ENCODE assay signal across 14 cellular contexts in the genomic region with DNA sequence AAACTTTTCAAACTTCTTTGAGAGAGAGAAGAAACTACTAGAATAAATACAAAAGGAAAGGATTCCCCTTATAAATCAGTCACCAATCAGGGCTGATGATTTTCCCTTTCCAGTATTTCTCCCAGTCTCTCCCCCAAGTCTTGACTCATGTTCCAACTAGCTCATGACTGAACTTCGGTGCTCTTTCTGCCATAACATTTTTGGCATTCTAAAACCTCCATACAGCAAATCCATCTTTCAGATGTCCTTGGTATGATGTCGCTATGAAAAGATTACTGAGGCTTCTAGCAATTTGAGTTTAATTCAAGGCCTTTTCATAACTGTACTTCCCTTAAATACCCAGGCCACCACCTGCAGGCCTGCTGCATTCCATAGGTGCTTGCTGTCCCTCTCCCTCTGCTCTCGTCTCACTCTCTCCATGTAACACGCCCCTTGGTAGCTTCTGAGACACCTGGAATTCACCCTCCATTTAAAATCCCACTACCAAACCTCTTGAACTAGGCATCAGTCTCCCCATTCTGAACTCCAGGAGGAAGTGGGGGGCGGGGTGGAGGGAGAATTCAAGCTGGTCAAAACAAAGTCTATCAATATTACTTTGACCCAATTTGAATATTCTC. TPM values are rescaled to one million over a fixed set of nuclear protein-coding genes. Genes with fewer than 3 reads are reported as not detected.
DNase-seq lines count a peak whose midpoint lies in the region; ATAC-seq and TF ChIP-seq lines count a peak whose summit lies in the region.
"Had no signal": no experiment of that assay in that cellular context is flagged by ENCODE, and none has a peak within 500 bp of the region (broad histone marks: within the 10 kb centered on the region; RNA-seq: fewer than 3 reads in every experiment).

No MANE protein-coding gene starts in this region.

- no peak for TF ChIP-seq CTCF in BJ (IDR thresholded peaks at IDR 0.05; ENCODE audit: insufficient read depth, low read depth, low read length)
- TF ChIP-seq CTCF in IMR-90 (conservative IDR thresholded peaks at IDR 0.05; ENCODE audit: low read depth, low read length): no peak
- no peak for TF ChIP-seq CTCF in dorsolateral prefrontal cortex (IDR thresholded peaks at IDR 0.05 in 54 of 56, conservative IDR thresholded peaks at IDR 0.05 in 2 of 56; ENCODE audit: low read depth in 1 of 56, partially characterized antibody in 56 of 56)
- no peak for TF ChIP-seq CTCF in nephron progenitor cell (IDR thresholded peaks at IDR 0.05)

- peak overlapping the region; percentile 99 for H3K4me2 ChIP-seq in IMR-90 (ENCODE audit: low read depth, low read length)

- dilution Hi-C loops in IMR-90 (cut with HindIII; ENCODE audit: low sequenced_read_pairs, unreplicated experiment): no loop called here

- H3K9ac ChIP-seq in IMR-90 (ENCODE audit: low read depth, low read length): no peak overlapping the region

- no peak overlapping the region for H3K14ac ChIP-seq in IMR-90 (replicated peaks; ENCODE audit: low read depth, low read length)

- H3K4me1 ChIP-seq in IMR-90 (ENCODE audit: control insufficient read depth, insufficient read depth, low read length): peaks cover 5% of the 10 kb centered on the region

- no peak overlapping the region for H2AK9ac ChIP-seq in IMR-90 (replicated peaks; ENCODE audit: low read depth, low read length, poor library complexity)

- ATAC-seq in IMR-90 (ENCODE audit: low read depth) (peak; percentile 8; the same call in 1 of the 2 replicates), GM21390 (IDR thresholded peaks at IDR 0.05; ENCODE audit: unreplicated experiment) (no peak), HG03175 (IDR thresholded peaks at IDR 0.05; ENCODE audit: unreplicated experiment) (no peak)
- ATAC-seq: left lobe of liver had no signal

- peaks cover 25% of the 10 kb centered on the region for H3K4me1 Mint-ChIP-seq in nephron progenitor cell

- peak overlapping the region; percentile 55; the same call in 1 of the 2 replicates for H4K5ac ChIP-seq in IMR-90 (ENCODE audit: low read depth, low read length)

- H2BK15ac ChIP-seq in IMR-90 (ENCODE audit: low read depth, low read length): no peak overlapping the region

- H3K27me3 ChIP-seq in BJ (ENCODE audit: control insufficient read depth, insufficient read depth, low read length): no peaks in the 10 kb centered on the region
- no peaks in the 10 kb centered on the region for H3K27me3 ChIP-seq in IMR-90 (ENCODE audit: control insufficient read depth, insufficient read depth, low read length)
- H3K27me3 ChIP-seq in dorsolateral prefrontal cortex: no peaks in the 10 kb centered on the region

- no peak overlapping the region for H3K56ac ChIP-seq in IMR-90 (ENCODE audit: extremely low read depth, insufficient read depth, low read length)

- peak overlapping the region; percentile 59 for H2BK5ac ChIP-seq in IMR-90 (ENCODE audit: low read depth, low read length, poor library complexity, severe bottlenecking)

- TF ChIP-seq RAD21 in IMR-90 (IDR thresholded peaks at IDR 0.05; ENCODE audit: low read length): no peak

- H4K8ac ChIP-seq in IMR-90 (ENCODE audit: low read depth in 2 of 2, low read length in 2 of 2): peak overlapping the region in 1 of 2 experiments; percentile 22; a peak in 1 of 4 replicates

- DNase-seq in BJ (ENCODE audit: low read depth) (peak; percentile 24), IMR-90 (peak; percentile 80), dorsolateral prefrontal cortex (no peak), nephron progenitor cell (no peak), NCI-H82 treated with DMSO at 0.1 percent for 48 hours (lab: John Stamatoyannopoulos, UW; ENCODE audit: unreplicated experiment) (no peak), SKM-1 treated with dmso at 0.1 percent for 144 hours (lab: John Stamatoyannopoulos, UW; ENCODE audit: unreplicated experiment) (no peak)
- DNase-seq: activated CD4-positive, alpha-beta T cell treated with anti-CD3 and anti-CD28 coated beads, Interleukin-2, amount 50 U/mL, for 1 hour; activated naive CD4-positive, alpha-beta T cell treated with anti-CD3 and anti-CD28 coated beads, Interleukin-2, amount 10 ng/mL, durations not matched to agents 7 days and 5 days; COR-L47; NCI-H1694 had no signal

- in situ Hi-C loops in IMR-90 (cut with MboI; ENCODE audit: low sequenced_read_pairs): no loop called here

- peak overlapping the region; percentile 42; the same call in 1 of the 2 replicates for H3K4ac ChIP-seq in IMR-90 (ENCODE audit: low read depth, low read length)

- H3K4me3 Mint-ChIP-seq in nephron progenitor cell: peak overlapping the region; percentile 96
- H3K4me3 Mint-ChIP-seq: activated naive CD4-positive, alpha-beta T cell treated with anti-CD3 and anti-CD28 coated beads, Interleukin-2, amount 10 ng/mL, durations not matched to agents 7 days and 5 days had no signal

- intact Hi-C loops in IMR-90 (cut with micrococcal nuclease) (loop anchor here (5.0 to 10.0 kb wide), 5 partner anchors 82 to 1170 kb away; no protein-coding TSS in a partner anchor), dorsolateral prefrontal cortex (cut with DNase I) (loop anchor here in 1 of 2 donors (5.0 to 10.0 kb wide), 3 partner anchors 103 to 380 kb away; no protein-coding TSS in a partner anchor)

- peak overlapping the region; percentile 22 for H3K18ac ChIP-seq in IMR-90 (ENCODE audit: low read depth, low read length)

- H3K4me3 ChIP-seq in BJ (ENCODE audit: low read depth, low read length): peak overlapping the region; percentile 20
- peak overlapping the region; percentile 75 for H3K4me3 ChIP-seq in IMR-90 (ENCODE audit: insufficient read depth, low read depth, low read length)
- H3K4me3 ChIP-seq in dorsolateral prefrontal cortex: peak overlapping the region in 34 of 59 donors; percentile 58 to 87 (median 79)

- peaks cover 12 to 39% of the 10 kb centered on the region in 2 experiments for H3K79me1 ChIP-seq in IMR-90 (ENCODE audit: low read depth in 1 of 2, low read length in 2 of 2)

- peaks cover 19% of the 10 kb centered on the region for H3K27me3 Mint-ChIP-seq in nephron progenitor cell (ENCODE audit: low read depth, poor library complexity)

- no peak overlapping the region for H2BK20ac ChIP-seq in IMR-90 (ENCODE audit: low read depth, low read length)

- BruUV-seq in IMR-90 (replicated peaks; lab: Mats Ljungman, UMichigan): no TSS peak

- peak overlapping the region; percentile 16; the same call in 1 of the 2 replicates for H3K27ac ChIP-seq in IMR-90 (ENCODE audit: insufficient read depth, low read length)
- no peak overlapping the region for H3K27ac ChIP-seq in dorsolateral prefrontal cortex
- H3K27ac ChIP-seq: RWPE1 had no signal

- no CpG with 5 or more reads among the region's 5 CpGs for WGBS in IMR-90 (ENCODE audit: extremely low coverage in 2 of 2, insufficient read length in 1 of 2), 2 experiments

- peaks cover 17% of the 10 kb centered on the region; the same call in 1 of the 2 replicates for H4K20me1 ChIP-seq in IMR-90 (ENCODE audit: insufficient read depth, low read length)

- POLR2A ChIA-PET in BJ (lab: Charles Lee): no interaction called here
- POLR2A ChIA-PET in IMR-90 (lab: Charles Lee; ENCODE audit: unreplicated experiment): no interaction called here

- peak overlapping the region; percentile 27; the same call in 1 of the 2 replicates for H2AK5ac ChIP-seq in IMR-90 (ENCODE audit: low read depth, low read length)

- H3K9me3 Mint-ChIP-seq in nephron progenitor cell: no peaks in the 10 kb centered on the region
- H3K9me3 Mint-ChIP-seq: activated naive CD4-positive, alpha-beta T cell treated with anti-CD3 and anti-CD28 coated beads, Interleukin-2, amount 10 ng/mL, durations not matched to agents 7 days and 5 days had no signal

- TF ChIP-seq POLR2A in IMR-90 (IDR thresholded peaks at IDR 0.05; ENCODE audit: low read depth, low read length): no peak

- peak overlapping the region; percentile 56 for H4K91ac ChIP-seq in IMR-90 (ENCODE audit: insufficient read depth, low read depth, low read length)

- CTCF ChIA-PET in BJ (lab: Yijun Ruan, JAX): interaction anchor here (0.6 to 1.1 kb wide), 4 partner anchors 19 to 500 kb away, joined by 3 to 7 read pairs (median 3); no protein-coding TSS in a partner anchor
- CTCF ChIA-PET in IMR-90 (lab: Yijun Ruan, JAX): interaction anchor here (0.6 kb wide), 1 partner anchor 290 kb away, joined by 3 read pairs; no protein-coding TSS in a partner anchor

- no peaks in the 10 kb centered on the region for H3K9me3 ChIP-seq in IMR-90 (ENCODE audit: control insufficient read depth, insufficient read depth, low read length)

- H3K23ac ChIP-seq in IMR-90 (ENCODE audit: low read depth, low read length): peak overlapping the region; percentile 49; the same call in 1 of the 2 replicates

- peaks cover 9% of the 10 kb centered on the region for H3K9me1 ChIP-seq in IMR-90 (ENCODE audit: insufficient read depth, low read length)

- no peak overlapping the region for H2AFZ ChIP-seq in IMR-90 (replicated peaks; ENCODE audit: low read length, poor library complexity)

- no peaks in the 10 kb centered on the region for H3K36me3 ChIP-seq in BJ (ENCODE audit: control insufficient read depth, insufficient read depth, low read length)
- no peaks in the 10 kb centered on the region for H3K36me3 ChIP-seq in IMR-90 (ENCODE audit: control insufficient read depth, insufficient read depth, low read length)

- no peaks in the 10 kb centered on the region for H3K36me3 Mint-ChIP-seq in nephron progenitor cell (ENCODE audit: low read depth)
- H3K36me3 Mint-ChIP-seq: activated naive CD4-positive, alpha-beta T cell treated with anti-CD3 and anti-CD28 coated beads, Interleukin-2, amount 10 ng/mL, durations not matched to agents 7 days and 5 days had no signal

- H3K27ac Mint-ChIP-seq in nephron progenitor cell: no peak overlapping the region
- H3K27ac Mint-ChIP-seq: activated naive CD4-positive, alpha-beta T cell treated with anti-CD3 and anti-CD28 coated beads, Interleukin-2, amount 10 ng/mL, durations not matched to agents 7 days and 5 days had no signal

- 0 out of 2 replicates have a peak overlapping the region, but pooled peaks have one; percentile 21 for H2BK120ac ChIP-seq in IMR-90 (ENCODE audit: low read depth, low read length)

TF ChIP-seq in IMR-90, 13 proteins besides CTCF, POLR2A, EP300 and RAD21:
- TF ChIP-seq RCOR1 (IDR thresholded peaks at IDR 0.05; ENCODE audit: insufficient replicate concordance, low read length): peak; percentile 48
- TF ChIP-seq, protein P1, sequence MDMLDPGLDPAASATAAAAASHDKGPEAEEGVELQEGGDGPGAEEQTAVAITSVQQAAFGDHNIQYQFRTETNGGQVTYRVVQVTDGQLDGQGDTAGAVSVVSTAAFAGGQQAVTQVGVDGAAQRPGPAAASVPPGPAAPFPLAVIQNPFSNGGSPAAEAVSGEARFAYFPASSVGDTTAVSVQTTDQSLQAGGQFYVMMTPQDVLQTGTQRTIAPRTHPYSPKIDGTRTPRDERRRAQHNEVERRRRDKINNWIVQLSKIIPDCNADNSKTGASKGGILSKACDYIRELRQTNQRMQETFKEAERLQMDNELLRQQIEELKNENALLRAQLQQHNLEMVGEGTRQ (IDR thresholded peaks at IDR 0.05; ENCODE audit: low read depth, low read length): no peak

RNA-seq across cellular contexts. Expression of a gene that starts 2.4 kb away (rescaled TPM):
- polyA plus RNA-seq in BJ (2011; rRNA removed): 19.8 and 23.6 TPM in 2 replicates
- 51.1 and 52.7 TPM in 2 replicates for polyA minus RNA-seq in BJ (2011; rRNA and poly(A)+ RNA removed)
- total RNA-seq in IMR-90 (2012; rRNA removed): 12.8 and 12.9 TPM in 2 replicates
- 12.2 and 14.2 TPM in 2 replicates for polyA plus RNA-seq in IMR-90 (2012; rRNA removed)
- polyA plus RNA-seq in IMR-90 (2012; cell fraction: cytosol; rRNA removed): 4.0 and 5.8 TPM in 2 replicates
- 5.6 and 31.1 TPM in 2 replicates for polyA plus RNA-seq in IMR-90 (2012; cell fraction: nucleus; rRNA removed; ENCODE audit: low replicate concordance)
- 10 to 100 TPM; 11.2 to 35.0 (median 22.1) TPM for total RNA-seq in dorsolateral prefrontal cortex

Comparison
In these comparisons a context has a peak if more than half of its experiments do, and no peak if none do; other contexts are left out.
1. DNase-seq: peak in BJ (single experiment) and IMR-90 (single experiment); none in dorsolateral prefrontal cortex (0 of 10), nephron progenitor cell (single experiment), NCI-H82 treated with DMSO at 0.1 percent for 48 hours (single experiment) and SKM-1 treated with dmso at 0.1 percent for 144 hours (single experiment).
2. H3K4me3 ChIP-seq: peak in every context shown above with its lines; median percentile 79 in dorsolateral prefrontal cortex; 75 in IMR-90; 20 in BJ.